ENCODE assay signal across 8 cellular contexts in genomic region chr10:101588879-101589278, GRCh38. TPM values are rescaled to one million over a fixed set of nuclear protein-coding genes. Genes with fewer than 3 reads are reported as not detected.
DNase-seq lines count a peak whose midpoint lies in the region; ATAC-seq and TF ChIP-seq lines count a peak whose summit lies in the region.

No MANE protein-coding gene starts in this region.

- in situ Hi-C loops in astrocyte of the spinal cord (cut with HindIII; ENCODE audit: low sequenced_read_pairs), result no loop called here

- TF ChIP-seq POLR2A in body of pancreas (IDR thresholded peaks at IDR 0.05), result no peak

- H3K36me3 ChIP-seq in muscle layer of colon (ENCODE audit: insufficient read depth, low read length), result peaks cover 11% of the 10 kb centered on the region
- no peaks in the 10 kb centered on the region for H3K36me3 ChIP-seq in body of pancreas (replicated peaks in 1 of 2; ENCODE audit: insufficient read depth in 1 of 2, low read depth in 2 of 2)

- H3K27ac ChIP-seq in muscle layer of colon (ENCODE audit: low read depth, low read length), result no peak overlapping the region
- no peak overlapping the region for H3K27ac ChIP-seq in body of pancreas

- TF ChIP-seq CTCF in AG04449 (IDR thresholded peaks at IDR 0.05; ENCODE audit: insufficient read depth, low read length, missing control alignments), result no peak
- no peak for TF ChIP-seq CTCF in astrocyte of the spinal cord (IDR thresholded peaks at IDR 0.05; ENCODE audit: low read depth, low read length)
- no peak for TF ChIP-seq CTCF in body of pancreas (IDR thresholded peaks at IDR 0.05)

- CTCF ChIA-PET in AG04449 (lab: Yijun Ruan, JAX), result interaction anchor here (1.3 to 12.5 kb wide), 6 partner anchors 11 to 375 kb away, joined by 6 to 145 read pairs (median 15); no protein-coding TSS in a partner anchor

- H3K4me1 ChIP-seq in muscle layer of colon (ENCODE audit: insufficient read depth, low read length) (peaks cover 17% of the 10 kb centered on the region), body of pancreas (peaks cover 19% of the 10 kb centered on the region)

- H3K9me3 ChIP-seq in muscle layer of colon (ENCODE audit: low read length) (no peaks in the 10 kb centered on the region), body of pancreas (no peaks in the 10 kb centered on the region)

- 59 to 64% methylated on average over 5 of the region's 5 CpGs for WGBS in body of pancreas, 2 donors

- DNase-seq in AG04449 (ENCODE audit: low read depth, low spot score) (no peak), HS-5 (ENCODE audit: low read depth) (peak; percentile 26), astrocyte of the spinal cord (ENCODE audit: low read depth, low spot score) (peak; percentile 27), NCI-H510A treated with DMSO at 0.1 percent for 48 hours (lab: John Stamatoyannopoulos, UW) (no peak), SK-N-DZ (ENCODE audit: low spot score) (no peak), body of pancreas (no peak)

- POLR2A ChIA-PET in AG04449 (lab: Yijun Ruan, JAX), result no interaction called here

- H3K9ac ChIP-seq in muscle layer of colon (ENCODE audit: low read length), result no peak overlapping the region

- intact Hi-C loops in body of pancreas (cut with DNase I), result no loop called here

- no peak for ATAC-seq in GM19463 (IDR thresholded peaks at IDR 0.05; ENCODE audit: unreplicated experiment)
- ATAC-seq in body of pancreas, result no peak

- H3K4me3 ChIP-seq in AG04449 (ENCODE audit: low read depth, low read length) (peak overlapping the region; percentile 99), astrocyte of the spinal cord (ENCODE audit: low read depth, low read length) (peak overlapping the region; percentile 96), muscle layer of colon (ENCODE audit: low read depth in 1 of 2, low read length in 2 of 2) (peak overlapping the region; percentile 100), body of pancreas (peak overlapping the region in 1 of 2 donors; percentile 75)

- H3K27me3 ChIP-seq in muscle layer of colon (ENCODE audit: control insufficient read depth in 1 of 2, insufficient read depth in 2 of 2, low read length in 2 of 2) (no peaks in the 10 kb centered on the region), body of pancreas (no peaks in the 10 kb centered on the region)

RNA-seq across cellular contexts. Expression of gene DPCD, which starts 0.8 kb away (rescaled TPM):
- polyA plus RNA-seq in SK-N-DZ (2014; cell fraction: cytosol; rRNA removed), result 59.7 and 66.7 TPM in 2 replicates
- 31.6 and 34.6 TPM in 2 replicates for polyA plus RNA-seq in SK-N-DZ (2014; cell fraction: nucleus; rRNA removed)
- total RNA-seq in body of pancreas, result 10 to 100 TPM in 1 of 2 donors, 1 to 10 TPM in 1; 9.2 to 16.6 TPM

RNA-seq across cellular contexts. Expression of gene POLL, which starts 0.8 kb away (rescaled TPM):
- polyA plus RNA-seq in SK-N-DZ (2014; cell fraction: cytosol; rRNA removed), result 13.1 and 19.5 TPM in 2 replicates
- polyA plus RNA-seq in SK-N-DZ (2014; cell fraction: nucleus; rRNA removed), result 32.9 and 44.4 TPM in 2 replicates
- total RNA-seq in body of pancreas, result 10 to 100 TPM; 36.9 to 38.4 TPM

Comparison
In these comparisons a context has a peak if more than half of its experiments do, and no peak if none do; other contexts are left out.
1. DNase-seq: peak in HS-5 (single experiment) and astrocyte of the spinal cord (single experiment); none in AG04449 (single experiment), NCI-H510A treated with DMSO at 0.1 percent for 48 hours (single experiment), SK-N-DZ (single experiment) and body of pancreas (0 of 4).